In genomic region chr7:25614415-25614814, GRCh38 we compare ENCODE assay signal across 13 cellular contexts.
DNase-seq lines count a peak whose midpoint lies in the region; ATAC-seq and TF ChIP-seq lines count a peak whose summit lies in the region.
"Had no signal": no experiment of that assay in that cellular context is flagged by ENCODE, and none has a peak within 500 bp of the region (broad histone marks: within the 10 kb centered on the region; RNA-seq: fewer than 3 reads in every experiment).

No MANE protein-coding gene starts in this region.

- H3K4me1 Mint-ChIP-seq in nephron, result peaks cover 49% of the 10 kb centered on the region
- no peaks in the 10 kb centered on the region for H3K4me1 Mint-ChIP-seq in Caco-2 (ENCODE audit: low read depth, unreplicated experiment)

- WGBS in heart left ventricle, 4 donors, result 48 to 59% (median 54%) methylated on average over 3 of the region's 3 CpGs

- H3K36me3 ChIP-seq in heart left ventricle, result no peaks in the 10 kb centered on the region
- H3K36me3 ChIP-seq in uterus, result no peaks in the 10 kb centered on the region
- no peaks in the 10 kb centered on the region for H3K36me3 ChIP-seq in Caco-2 (ENCODE audit: control insufficient read depth, insufficient read depth, low read length)

- no TSS peak for BruUV-seq in Caco-2 (replicated peaks; lab: Mats Ljungman, UMichigan)

- H3K4me3 ChIP-seq in heart left ventricle, result no peak overlapping the region
- H3K4me3 ChIP-seq in uterus, result no peak overlapping the region
- no peak overlapping the region for H3K4me3 ChIP-seq in Caco-2 (ENCODE audit: low read depth, low read length)
- H3K4me3 ChIP-seq: PC-9 had no signal

- H3K27ac Mint-ChIP-seq in nephron (peak overlapping the region; percentile 53 to 78 (median 73)), Caco-2 (ENCODE audit: unreplicated experiment) (no peak overlapping the region)
- H3K27ac Mint-ChIP-seq: CD14-positive monocyte had no signal

- peaks cover 0 to 18% (median 12%) of the 10 kb centered on the region in 12 donors for H3K9me3 ChIP-seq in heart left ventricle
- H3K9me3 ChIP-seq in uterus, result peaks cover 0 to 8% of the 10 kb centered on the region in 2 donors
- no peaks in the 10 kb centered on the region for H3K9me3 ChIP-seq in Caco-2

- no peak for TF ChIP-seq CTCF in heart left ventricle (IDR thresholded peaks at IDR 0.05)
- no peak for TF ChIP-seq CTCF in nephron (IDR thresholded peaks at IDR 0.05; ENCODE audit: unreplicated experiment in 3 of 3)
- TF ChIP-seq CTCF in uterus (IDR thresholded peaks at IDR 0.05), result no peak
- TF ChIP-seq CTCF in Caco-2 (IDR thresholded peaks at IDR 0.05; ENCODE audit: insufficient read depth in 1 of 2, low read depth in 1 of 2, low read length in 1 of 2, severe bottlenecking in 1 of 2, unreplicated experiment in 1 of 2), result no peak

- H3K27me3 Mint-ChIP-seq in nephron (ENCODE audit: low read depth), result no peaks in the 10 kb centered on the region
- peaks cover 11% of the 10 kb centered on the region for H3K27me3 Mint-ChIP-seq in Caco-2 (ENCODE audit: insufficient read depth, unreplicated experiment)

- intact Hi-C loops in Right ventricle myocardium inferior (cut with DNase I), result no loop called here
- intact Hi-C loops in cardiac septum (cut with DNase I), result no loop called here
- intact Hi-C loops in heart left ventricle (cut with DNase I), result no loop called here
- intact Hi-C loops in uterus (cut with DNase I; ENCODE audit: low total_unique reads), result no loop called here
- intact Hi-C loops in Caco-2 (cut with micrococcal nuclease; ENCODE audit: unreplicated experiment), result no loop called here

- peaks cover 18% of the 10 kb centered on the region for H3K36me3 Mint-ChIP-seq in nephron (ENCODE audit: low read depth)
- no peaks in the 10 kb centered on the region for H3K36me3 Mint-ChIP-seq in Caco-2 (ENCODE audit: insufficient read depth, unreplicated experiment)
- H3K36me3 Mint-ChIP-seq: CD14-positive monocyte had no signal

- peak; percentile 58 for ATAC-seq in Right ventricle myocardium inferior
- peak in 1 of 4 donors; percentile 59 for ATAC-seq in heart left ventricle
- no peak for ATAC-seq in GM21423 (IDR thresholded peaks at IDR 0.05; ENCODE audit: unreplicated experiment)

- H3K27ac ChIP-seq in heart left ventricle (peak overlapping the region in 10 of 12 donors; percentile 8 to 60 (median 47)), uterus (peak overlapping the region; percentile 56 to 84)
- H3K27ac ChIP-seq: PC-9 had no signal

- H3K4me3 Mint-ChIP-seq in nephron, result no peak overlapping the region
- no peak overlapping the region for H3K4me3 Mint-ChIP-seq in Caco-2 (ENCODE audit: unreplicated experiment)
- H3K4me3 Mint-ChIP-seq: CD14-positive monocyte had no signal

- H3K9me3 Mint-ChIP-seq in nephron (peaks cover 33% of the 10 kb centered on the region), Caco-2 (ENCODE audit: unreplicated experiment) (no peaks in the 10 kb centered on the region)

- H3K4me1 ChIP-seq in heart left ventricle (peaks cover 0 to 50% (median 14%) of the 10 kb centered on the region in 12 donors), uterus (peaks cover 0 to 8% of the 10 kb centered on the region in 2 donors), Caco-2 (no peaks in the 10 kb centered on the region)

- CTCF ChIA-PET in Caco-2 (lab: Charles Lee), result no interaction called here

- H3K27me3 ChIP-seq in heart left ventricle (no peaks in the 10 kb centered on the region), uterus (no peaks in the 10 kb centered on the region), Caco-2 (replicated peaks; ENCODE audit: control insufficient read depth, insufficient read depth, low read length) (no peaks in the 10 kb centered on the region)

- DNase-seq in Right ventricle myocardium inferior (ENCODE audit: missing footprints) (no peak), cardiac septum (ENCODE audit: low spot score) (no peak), heart left ventricle (peak in 1 of 5 donors; percentile 17), uterus (no peak), HuH-7.5 (ENCODE audit: low spot score) (no peak), Caco-2 (no peak)
- DNase-seq: NCI-H1092, NCI-H1694, NCI-H774, PC-9 had no signal

- POLR2A ChIA-PET in Caco-2 (lab: Charles Lee), result no interaction called here

- no peak for TF ChIP-seq POLR2A in heart left ventricle (IDR thresholded peaks at IDR 0.05)
- TF ChIP-seq POLR2A in uterus (IDR thresholded peaks at IDR 0.05), result no peak
